In genomic region chr3:188299713-188300112, GRCh38 we compare ENCODE assay signal across 14 cellular contexts.
DNase-seq lines count a peak whose midpoint lies in the region; ATAC-seq and TF ChIP-seq lines count a peak whose summit lies in the region.
"Had no signal": no experiment of that assay in that cellular context is flagged by ENCODE, and none has a peak within 500 bp of the region (broad histone marks: within the 10 kb centered on the region; RNA-seq: fewer than 3 reads in every experiment).

No MANE protein-coding gene starts in this region.

- H3K27ac ChIP-seq in uterus (peak overlapping the region; percentile 35 to 79), dorsolateral prefrontal cortex (no peak overlapping the region)
- H3K27ac ChIP-seq: neutrophil, SJCRH30 had no signal

- TF ChIP-seq CTCF in uterus (IDR thresholded peaks at IDR 0.05): no peak
- no peak for TF ChIP-seq CTCF in dorsolateral prefrontal cortex (IDR thresholded peaks at IDR 0.05 in 54 of 56, conservative IDR thresholded peaks at IDR 0.05 in 2 of 56; ENCODE audit: low read depth in 1 of 56, partially characterized antibody in 56 of 56)

- peaks cover 0 to 25% of the 10 kb centered on the region in 2 donors for H3K4me1 ChIP-seq in uterus
- H3K4me1 ChIP-seq: SJCRH30 had no signal

- H3K4me3 ChIP-seq in uterus: no peak overlapping the region
- no peak overlapping the region for H3K4me3 ChIP-seq in dorsolateral prefrontal cortex
- H3K4me3 ChIP-seq: MG63, SJCRH30 had no signal

- H3K36me3 ChIP-seq in uterus: no peaks in the 10 kb centered on the region
- H3K36me3 ChIP-seq: MG63, neutrophil, SJCRH30 had no signal

- ATAC-seq in memory B cell (ENCODE audit: low read depth) (no peak), GM21737 (IDR thresholded peaks at IDR 0.05; ENCODE audit: unreplicated experiment) (no peak)

- H3K4me1 Mint-ChIP-seq in activated naive CD8-positive, alpha-beta T cell (ENCODE audit: low read depth): peaks cover 35% of the 10 kb centered on the region
- H3K4me1 Mint-ChIP-seq in activated naive CD8-positive, alpha-beta T cell treated with anti-CD3 and anti-CD28 coated beads for 36 hours: peaks cover 47% of the 10 kb centered on the region
- H3K4me1 Mint-ChIP-seq in activated T-helper 1 cell treated with anti-CD3 and anti-CD28 coated beads, Interleukin-12 subunit alpha, Interleukin-12 subunit beta, Interleukin-2, Interleukin-4 antibody, amounts not matched to agents 30 ng/mL and 10 ng/mL and 1 ng/mL, durations not matched to agents 14 hours and 24 hours and 36 hours (ENCODE audit: low read depth): peaks cover 81% of the 10 kb centered on the region
- peaks cover 52% of the 10 kb centered on the region for H3K4me1 Mint-ChIP-seq in memory B cell

- no peaks in the 10 kb centered on the region for H3K27me3 ChIP-seq in uterus
- no peaks in the 10 kb centered on the region for H3K27me3 ChIP-seq in dorsolateral prefrontal cortex
- H3K27me3 ChIP-seq: MG63, neutrophil, SJCRH30 had no signal

- H3K9me3 ChIP-seq in uterus: no peaks in the 10 kb centered on the region
- H3K9me3 ChIP-seq: MG63, neutrophil, SJCRH30 had no signal

- H3K27me3 Mint-ChIP-seq in activated naive CD8-positive, alpha-beta T cell: no peaks in the 10 kb centered on the region
- H3K27me3 Mint-ChIP-seq in activated naive CD8-positive, alpha-beta T cell treated with anti-CD3 and anti-CD28 coated beads for 36 hours: no peaks in the 10 kb centered on the region
- H3K27me3 Mint-ChIP-seq in activated T-helper 1 cell treated with anti-CD3 and anti-CD28 coated beads, Interleukin-12 subunit alpha, Interleukin-12 subunit beta, Interleukin-2, Interleukin-4 antibody, amounts not matched to agents 30 ng/mL and 10 ng/mL and 1 ng/mL, durations not matched to agents 14 hours and 24 hours and 36 hours (ENCODE audit: insufficient read depth): peaks cover 2% of the 10 kb centered on the region
- no peaks in the 10 kb centered on the region for H3K27me3 Mint-ChIP-seq in memory B cell

- no peak overlapping the region for H3K4me3 Mint-ChIP-seq in activated naive CD8-positive, alpha-beta T cell
- H3K4me3 Mint-ChIP-seq in activated naive CD8-positive, alpha-beta T cell treated with anti-CD3 and anti-CD28 coated beads for 36 hours: no peak overlapping the region
- H3K4me3 Mint-ChIP-seq in activated T-helper 1 cell treated with anti-CD3 and anti-CD28 coated beads, Interleukin-12 subunit alpha, Interleukin-12 subunit beta, Interleukin-2, Interleukin-4 antibody, amounts not matched to agents 30 ng/mL and 10 ng/mL and 1 ng/mL, durations not matched to agents 14 hours and 24 hours and 36 hours: peak overlapping the region; percentile 67
- no peak overlapping the region for H3K4me3 Mint-ChIP-seq in memory B cell

- H3K36me3 Mint-ChIP-seq in activated naive CD8-positive, alpha-beta T cell: peaks cover 3% of the 10 kb centered on the region
- H3K36me3 Mint-ChIP-seq in activated naive CD8-positive, alpha-beta T cell treated with anti-CD3 and anti-CD28 coated beads for 36 hours: peaks cover 24% of the 10 kb centered on the region
- H3K36me3 Mint-ChIP-seq in activated T-helper 1 cell treated with anti-CD3 and anti-CD28 coated beads, Interleukin-12 subunit alpha, Interleukin-12 subunit beta, Interleukin-2, Interleukin-4 antibody, amounts not matched to agents 30 ng/mL and 10 ng/mL and 1 ng/mL, durations not matched to agents 14 hours and 24 hours and 36 hours (ENCODE audit: low read depth): peaks cover 17% of the 10 kb centered on the region
- H3K36me3 Mint-ChIP-seq in memory B cell: peaks cover 4% of the 10 kb centered on the region

- no peak for TF ChIP-seq POLR2A in uterus (IDR thresholded peaks at IDR 0.05)

- intact Hi-C loops in activated T-helper 1 cell treated with anti-CD3 and anti-CD28 coated beads, Interleukin-12 subunit alpha, Interleukin-12 subunit beta, Interleukin-2, Interleukin-4 antibody, amounts not matched to agents 30 ng/mL and 10 ng/mL and 1 ng/mL, durations not matched to agents 14 hours and 24 hours and 36 hours (cut with micrococcal nuclease): loop anchor here (1.0 to 5.0 kb wide), 18 partner anchors 10 to 1417 kb away; partner anchors contain the start of gene LPP
- intact Hi-C loops in uterus (cut with DNase I; ENCODE audit: low total_unique reads) (no loop called here), dorsolateral prefrontal cortex (cut with DNase I) (no loop called here)

- no peak for DNase-seq in activated naive CD8-positive, alpha-beta T cell treated with anti-CD3 and anti-CD28 coated beads for 36 hours
- DNase-seq in activated T-helper 1 cell treated with anti-CD3 and anti-CD28 coated beads, Interleukin-12 subunit alpha, Interleukin-12 subunit beta, Interleukin-2, Interleukin-4 antibody, amounts not matched to agents 30 ng/mL and 10 ng/mL and 1 ng/mL, durations not matched to agents 14 hours and 24 hours and 36 hours (ENCODE audit: low spot score): no peak
- DNase-seq in memory B cell (ENCODE audit: low spot score in 2 of 2): no peak
- no peak for DNase-seq in uterus
- no peak for DNase-seq in dorsolateral prefrontal cortex
- DNase-seq: AML-193, erythroblast, glutamatergic neuron, MG63, NCI-H187, SJCRH30 had no signal

- H3K27ac Mint-ChIP-seq in activated naive CD8-positive, alpha-beta T cell: peak overlapping the region; percentile 55
- no peak overlapping the region for H3K27ac Mint-ChIP-seq in activated naive CD8-positive, alpha-beta T cell treated with anti-CD3 and anti-CD28 coated beads for 36 hours
- peak overlapping the region; percentile 96 for H3K27ac Mint-ChIP-seq in activated T-helper 1 cell treated with anti-CD3 and anti-CD28 coated beads, Interleukin-12 subunit alpha, Interleukin-12 subunit beta, Interleukin-2, Interleukin-4 antibody, amounts not matched to agents 30 ng/mL and 10 ng/mL and 1 ng/mL, durations not matched to agents 14 hours and 24 hours and 36 hours
- peak overlapping the region; percentile 82 for H3K27ac Mint-ChIP-seq in memory B cell

- no peaks in the 10 kb centered on the region for H3K9me3 Mint-ChIP-seq in activated naive CD8-positive, alpha-beta T cell (ENCODE audit: low read depth)
- peaks cover 3% of the 10 kb centered on the region for H3K9me3 Mint-ChIP-seq in activated naive CD8-positive, alpha-beta T cell treated with anti-CD3 and anti-CD28 coated beads for 36 hours
- H3K9me3 Mint-ChIP-seq in activated T-helper 1 cell treated with anti-CD3 and anti-CD28 coated beads, Interleukin-12 subunit alpha, Interleukin-12 subunit beta, Interleukin-2, Interleukin-4 antibody, amounts not matched to agents 30 ng/mL and 10 ng/mL and 1 ng/mL, durations not matched to agents 14 hours and 24 hours and 36 hours: peaks cover 5% of the 10 kb centered on the region
- H3K9me3 Mint-ChIP-seq in memory B cell: no peaks in the 10 kb centered on the region

Comparison
In these comparisons a context has a peak if more than half of its experiments do, and no peak if none do; other contexts are left out.
1. H3K27ac ChIP-seq: peak in uterus (2 of 2); none in dorsolateral prefrontal cortex (0 of 59).